ENCODE assay signal across 20 cellular contexts in genomic region chr17:57445772-57446472, GRCh38.
A peak's percentile ranks its signal among the peaks of the same experiment; 100 is the strongest.
DNase-seq lines count a peak whose midpoint lies in the region; ATAC-seq and TF ChIP-seq lines count a peak whose summit lies in the region.
"Had no signal": no experiment of that assay in that cellular context is flagged by ENCODE, and none has a peak within 500 bp of the region (broad histone marks: within the 10 kb centered on the region; RNA-seq: fewer than 3 reads in every experiment).

No MANE protein-coding gene starts in this region.

- H3K4me3 ChIP-seq in Panc1 (ENCODE audit: low read depth in 2 of 2, low read length in 2 of 2) (no peak overlapping the region), endodermal cell (ENCODE audit: low read length) (no peak overlapping the region), retinal pigment epithelial cell (ENCODE audit: low read length) (no peak overlapping the region), prostate gland (no peak overlapping the region)
- H3K4me3 ChIP-seq: suprapubic skin had no signal

- BruUV-seq in Panc1 (replicated peaks; lab: Mats Ljungman, UMichigan) = TSS peak; percentile 50

- H3K9ac ChIP-seq in endodermal cell (ENCODE audit: extremely low read depth, low read length, poor library complexity, severe bottlenecking) = no peak overlapping the region
- H3K9ac ChIP-seq: SK-N-SH had no signal

- in situ Hi-C loops in Panc1 (cut with HindIII; ENCODE audit: low pct_unique_long_range_greater_than_20kb, low sequenced_read_pairs) = no loop called here

- H3K4me3 Mint-ChIP-seq in activated CD4-positive, alpha-beta T cell treated with anti-CD3 and anti-CD28 coated beads for 36 hours = no peak overlapping the region
- H3K4me3 Mint-ChIP-seq in endodermal cell = no peak overlapping the region
- H3K4me3 Mint-ChIP-seq: IgD-negative memory B cell had no signal

- H3K9me3 ChIP-seq in Panc1 (ENCODE audit: control insufficient read depth, insufficient read depth, low read depth, low read length) (no peaks in the 10 kb centered on the region), endodermal cell (ENCODE audit: control insufficient read depth, low read length) (no peaks in the 10 kb centered on the region), prostate gland (no peaks in the 10 kb centered on the region)
- H3K9me3 ChIP-seq: neutrophil, SK-N-SH, suprapubic skin had no signal

- CTCF ChIA-PET in activated CD4-positive, alpha-beta T cell treated with anti-CD3 and anti-CD28 coated beads for 36 hours (lab: Charles Lee) = interaction anchor here (1.0 kb wide), 1 partner anchor 202 kb away, joined by 3 read pairs; no protein-coding TSS in a partner anchor
- CTCF ChIA-PET in Panc1 (lab: Charles Lee) = no interaction called here

- ATAC-seq in activated CD4-positive, alpha-beta T cell treated with anti-CD3 and anti-CD28 coated beads for 36 hours = no peak
- no peak for ATAC-seq in Panc1
- ATAC-seq: activated T-cell treated with anti-CD3 and anti-CD28 coated beads, Interleukin-2, amount 50 U/mL, for 72 hours; sciatic nerve had no signal

- WGBS in endodermal cell (ENCODE audit: insufficient coverage in 1 of 2, insufficient read length in 1 of 2), 2 experiments = 92 to 93% methylated on average over 10 to 17 of the region's 17 CpGs
- WGBS in prostate gland = 47% methylated on average over 17 of the region's 17 CpGs

- no peaks in the 10 kb centered on the region for H3K9me3 Mint-ChIP-seq in activated CD4-positive, alpha-beta T cell treated with anti-CD3 and anti-CD28 coated beads for 36 hours (ENCODE audit: low read depth)
- H3K9me3 Mint-ChIP-seq in endodermal cell = no peaks in the 10 kb centered on the region
- H3K9me3 Mint-ChIP-seq: activated T-cell treated with anti-CD3 and anti-CD28 coated beads, Interleukin-2, amount 50 U/mL, for 72 hours; IgD-negative memory B cell had no signal

- TF ChIP-seq POLR2A in prostate gland (IDR thresholded peaks at IDR 0.05) = no peak

- H3K36me3 ChIP-seq in Panc1 (ENCODE audit: control insufficient read depth, insufficient read depth, low read length) (no peaks in the 10 kb centered on the region), endodermal cell (ENCODE audit: control insufficient read depth, insufficient read depth, low read length) (no peaks in the 10 kb centered on the region), prostate gland (no peaks in the 10 kb centered on the region)
- H3K36me3 ChIP-seq: neutrophil, suprapubic skin had no signal

- intact Hi-C loops in activated CD4-positive, alpha-beta T cell treated with anti-CD3 and anti-CD28 coated beads for 36 hours (cut with DNase I, micrococcal nuclease) = loop anchor here (10.0 kb wide), 2 partner anchors 59 to 709 kb away; no protein-coding TSS in a partner anchor
- intact Hi-C loops in Panc1 (cut with micrococcal nuclease; ENCODE audit: unreplicated experiment) = no loop called here
- intact Hi-C loops in prostate gland (cut with DNase I) = no loop called here

- POLR2A ChIA-PET in activated CD4-positive, alpha-beta T cell treated with anti-CD3 and anti-CD28 coated beads for 36 hours (lab: Charles Lee) = no interaction called here
- POLR2A ChIA-PET in Panc1 (lab: Charles Lee) = no interaction called here

- H3K27me3 Mint-ChIP-seq in activated CD4-positive, alpha-beta T cell treated with anti-CD3 and anti-CD28 coated beads for 36 hours = no peaks in the 10 kb centered on the region
- H3K27me3 Mint-ChIP-seq in endodermal cell (ENCODE audit: insufficient read depth) = no peaks in the 10 kb centered on the region
- H3K27me3 Mint-ChIP-seq: IgD-negative memory B cell had no signal

- no peak for DNase-seq in activated CD4-positive, alpha-beta T cell treated with anti-CD3 and anti-CD28 coated beads for 36 hours
- DNase-seq in activated CD4-positive, alpha-beta T cell treated with anti-CD3 and anti-CD28 coated beads, Interleukin-2, amount 50 U/mL, for 1 hour = no peak
- no peak for DNase-seq in Panc1 (ENCODE audit: low read depth, low spot score)
- DNase-seq in endodermal cell = no peak
- peak; percentile 83 for DNase-seq in retinal pigment epithelial cell (ENCODE audit: low read depth)
- DNase-seq in stimulated activated CD4-positive, alpha-beta T cell treated with anti-CD3 and anti-CD28 coated beads, Interleukin-4, amount 100 ng/mL, for 1 hour = no peak
- DNase-seq in prostate gland (ENCODE audit: low spot score) = no peak
- no peak for DNase-seq in CD1c-positive myeloid dendritic cell (ENCODE audit: extremely low spot score)
- DNase-seq: activated CD4-positive, alpha-beta T cell treated with anti-CD3 and anti-CD28 coated beads, Interleukin-2, amount 50 U/mL, for 48 hours; activated T-cell treated with anti-CD3 and anti-CD28 coated beads, Interleukin-2, amount 50 U/mL, for 72 hours; DMS153; GOT3; NCI-H526 treated with DMSO at 0.1 percent for 48 hours; SK-N-SH; stimulated activated CD4-positive, alpha-beta T cell treated with anti-CD3 and anti-CD28 coated beads, Interleukin-1b, Interleukin-23, amount 100 ng/mL, for 48 hours had no signal

- H3K27ac ChIP-seq in Panc1 (ENCODE audit: low read length) (no peak overlapping the region), endodermal cell (ENCODE audit: low read depth, low read length) (peak overlapping the region; percentile 14), prostate gland (no peak overlapping the region)
- H3K27ac ChIP-seq: C4-2B, neutrophil, suprapubic skin had no signal

- H3K27me3 ChIP-seq in Panc1 (ENCODE audit: control insufficient read depth, insufficient read depth, low read length) = no peaks in the 10 kb centered on the region
- H3K27me3 ChIP-seq in endodermal cell (ENCODE audit: control insufficient read depth, insufficient read depth, low read length, poor library complexity, severe bottlenecking) = no peaks in the 10 kb centered on the region
- H3K27me3 ChIP-seq in prostate gland (replicated peaks; ENCODE audit: insufficient read depth) = no peaks in the 10 kb centered on the region
- H3K27me3 ChIP-seq: suprapubic skin had no signal

- TF ChIP-seq CTCF in Panc1 (IDR thresholded peaks at IDR 0.05) = no peak
- no peak for TF ChIP-seq CTCF in endodermal cell (conservative IDR thresholded peaks at IDR 0.05)
- no peak for TF ChIP-seq CTCF in retinal pigment epithelial cell (conservative IDR thresholded peaks at IDR 0.05; ENCODE audit: low read depth, low read length)
- TF ChIP-seq CTCF in prostate gland (IDR thresholded peaks at IDR 0.05) = no peak

- H3K4me1 Mint-ChIP-seq in activated CD4-positive, alpha-beta T cell treated with anti-CD3 and anti-CD28 coated beads for 36 hours = peaks cover 78% of the 10 kb centered on the region
- peaks cover 33% of the 10 kb centered on the region for H3K4me1 Mint-ChIP-seq in endodermal cell

- H3K27ac Mint-ChIP-seq in activated CD4-positive, alpha-beta T cell treated with anti-CD3 and anti-CD28 coated beads for 36 hours = peak overlapping the region; percentile 7
- H3K27ac Mint-ChIP-seq in endodermal cell = peak overlapping the region; percentile 2

- H3K4me1 ChIP-seq in Panc1 (ENCODE audit: control insufficient read depth, insufficient read depth, low read length) (no peaks in the 10 kb centered on the region; the same call in 1 of the 2 replicates), endodermal cell (ENCODE audit: control insufficient read depth, insufficient read depth, low read length) (peaks cover 10% of the 10 kb centered on the region), prostate gland (replicated peaks) (peaks cover 5% of the 10 kb centered on the region)

- H3K36me3 Mint-ChIP-seq in activated CD4-positive, alpha-beta T cell treated with anti-CD3 and anti-CD28 coated beads for 36 hours (ENCODE audit: low read depth) = peaks cover 14% of the 10 kb centered on the region
- peaks cover 5% of the 10 kb centered on the region for H3K36me3 Mint-ChIP-seq in endodermal cell (ENCODE audit: low read depth)

Comparison
In these comparisons a context has a peak if more than half of its experiments do, and no peak if none do; other contexts are left out.
1. intact Hi-C loops: an anchor here in activated CD4-positive, alpha-beta T cell treated with anti-CD3 and anti-CD28 coated beads for 36 hours (10.0 kb wide); none called in Panc1 and prostate gland.